In the genomic region with DNA sequence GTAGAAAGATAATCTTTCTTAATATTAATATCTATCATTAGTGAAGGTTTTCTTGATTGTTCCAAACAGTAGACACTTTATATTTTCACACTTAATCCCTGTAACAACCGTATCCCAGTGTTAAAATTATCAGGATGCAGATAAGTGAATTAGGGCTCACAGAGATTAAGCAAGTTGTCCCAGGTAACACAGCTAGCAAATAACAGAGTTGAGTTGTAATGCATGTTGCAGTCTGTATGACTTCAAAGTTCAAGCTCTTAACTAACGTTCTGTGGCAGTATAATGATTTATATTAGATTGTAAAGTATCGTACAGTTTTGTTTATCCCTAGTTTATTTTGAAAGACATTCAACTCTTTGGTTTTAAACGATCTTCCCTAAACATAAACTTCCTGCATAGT, we compare ENCODE assay signal across 31 cellular contexts.
A peak's percentile ranks its signal among the peaks of the same experiment; 100 is the strongest.
DNase-seq lines count a peak whose midpoint lies in the region; ATAC-seq, FAIRE-seq and TF ChIP-seq lines count a peak whose summit lies in the region.
"Had no signal": no experiment of that assay in that cellular context is flagged by ENCODE, and none has a peak within 500 bp of the region (broad histone marks: within the 10 kb centered on the region; RNA-seq: fewer than 3 reads in every experiment).

No MANE protein-coding gene starts in this region.

- no peak overlapping the region for H3K4me2 ChIP-seq in HepG2 (ENCODE audit: low read depth, low read length)
- H3K4me2 ChIP-seq: A549; BLaER1; BLaER1 treated with 17β-estradiol and CSF1 and Interleukin-3, amounts not matched to agents 10 nM and 100 nM had no signal

- intact Hi-C loops in right lobe of liver (cut with DNase I) = no loop called here
- intact Hi-C loops in HepG2 (cut with micrococcal nuclease; ENCODE audit: unreplicated experiment) = no loop called here
- intact Hi-C loops in left ventricle myocardium superior (cut with micrococcal nuclease) = no loop called here

- no peaks in the 10 kb centered on the region for H3K27me3 ChIP-seq in right lobe of liver
- H3K27me3 ChIP-seq in HepG2 (ENCODE audit: control insufficient read depth in 1 of 2, insufficient read depth in 2 of 2, low read length in 2 of 2) = no peaks in the 10 kb centered on the region
- H3K27me3 ChIP-seq: BE2C; BLaER1; BLaER1 treated with 17β-estradiol and CSF1 and Interleukin-3, amounts not matched to agents 10 nM and 100 nM had no signal

- CTCF ChIA-PET in HepG2 (lab: Yijun Ruan, JAX; ENCODE audit: low intra/inter-chr PET ratio, low total read pairs) = no interaction called here

- H3K36me3 ChIP-seq in right lobe of liver (no peaks in the 10 kb centered on the region), HepG2 (replicated peaks in 1 of 2; ENCODE audit: control insufficient read depth in 1 of 2, insufficient read depth in 2 of 2, low read length in 2 of 2) (no peaks in the 10 kb centered on the region)
- H3K36me3 ChIP-seq: BE2C; BLaER1; BLaER1 treated with 17β-estradiol and CSF1 and Interleukin-3, amounts not matched to agents 10 nM and 100 nM had no signal

- 16% methylated on average over 4 of the region's 4 CpGs for WGBS in right lobe of liver (ENCODE audit: insufficient coverage, low coverage, low lambda C conversion rate, missing lambda C conversion rate)
- 2% methylated on average over 4 of the region's 4 CpGs for WGBS in HepG2 (ENCODE audit: low lambda C conversion rate)

- no peaks in the 10 kb centered on the region for H3K79me2 ChIP-seq in HepG2 (ENCODE audit: insufficient read depth, low read length)

- H2AFZ ChIP-seq in HepG2 (ENCODE audit: low read length) = no peak overlapping the region

- no peak overlapping the region for H3K9ac ChIP-seq in HepG2 (ENCODE audit: insufficient read depth, low read depth, low read length)
- H3K9ac ChIP-seq: BLaER1; BLaER1 treated with 17β-estradiol and CSF1 and Interleukin-3, amounts not matched to agents 10 nM and 100 nM had no signal

- no TSS peak for BruUV-seq in HepG2 (replicated peaks; lab: Mats Ljungman, UMichigan)

- no peak for FAIRE-seq in HepG2 (lab: Jason Lieb, UNC)
- FAIRE-seq: A204.1, A549, D721Med had no signal

- no peaks in the 10 kb centered on the region for H4K20me1 ChIP-seq in HepG2 (ENCODE audit: insufficient read depth, low read length)
- H4K20me1 ChIP-seq: BLaER1; BLaER1 treated with 17β-estradiol and CSF1 and Interleukin-3, amounts not matched to agents 10 nM and 100 nM had no signal

- POLR2A ChIA-PET in HepG2 (lab: Yijun Ruan, JAX) = no interaction called here

- no peak overlapping the region for H3K27ac ChIP-seq in right lobe of liver
- H3K27ac ChIP-seq in HepG2 (ENCODE audit: extremely low read length, insufficient read depth, low read length) = no peak overlapping the region
- H3K27ac ChIP-seq: 22Rv1; A549; BLaER1; BLaER1 treated with 17β-estradiol and CSF1 and Interleukin-3, amounts not matched to agents 10 nM and 100 nM; C4-2B had no signal

- TF ChIP-seq RAD21 in HepG2 (CRISPR knock-in tag; IDR thresholded peaks at IDR 0.05) = no peak

- no peak for DNase-seq in right lobe of liver
- no peak for DNase-seq in HepG2 (ENCODE audit: low spot score)
- no peak for DNase-seq in left lobe of liver (ENCODE audit: low spot score)
- no peak for DNase-seq in left ventricle myocardium superior
- DNase-seq: 8988T; ACHN; AML-193; BE2C; C1 segment of cervical spinal cord; Caco-2; Calu3; CD4-positive, alpha-beta memory T cell; CD4-positive, alpha-beta T cell; CD4-positive, CD25-positive, alpha-beta regulatory T cell; CD8-positive, alpha-beta memory T cell; CD8-positive, alpha-beta T cell; COR-L47; DMS 273 treated with DMSO at 0.1 percent for 48 hours; DMS153; DMS53; DMS79; DMS79 treated with DMSO at 0.1 percent for 48 hours; DND-41; EL had no signal

- ATAC-seq in right lobe of liver (peak in 3 of 4 donors; percentile 59 to 68 (median 62)), HepG2 (no peak), left lobe of liver (peak; percentile 66), left ventricle myocardium superior (no peak)
- ATAC-seq: A549; CD8-positive, alpha-beta T cell had no signal

- H3K9me3 ChIP-seq in right lobe of liver = no peaks in the 10 kb centered on the region
- no peaks in the 10 kb centered on the region for H3K9me3 ChIP-seq in HepG2 (ENCODE audit: low read length)
- H3K9me3 ChIP-seq: A549; BE2C; BLaER1; BLaER1 treated with 17β-estradiol and CSF1 and Interleukin-3, amounts not matched to agents 10 nM and 100 nM; Caco-2 had no signal

- H3K4me3 ChIP-seq in right lobe of liver = no peak overlapping the region
- no peak overlapping the region for H3K4me3 ChIP-seq in HepG2 (replicated peaks in 1 of 3; ENCODE audit: insufficient read depth in 1 of 3, low read depth in 2 of 3, low read length in 3 of 3)
- H3K4me3 ChIP-seq: A549; BLaER1; BLaER1 treated with 17β-estradiol and CSF1 and Interleukin-3, amounts not matched to agents 10 nM and 100 nM had no signal

- TF ChIP-seq CTCF in right lobe of liver (IDR thresholded peaks at IDR 0.05) (no peak), HepG2 (CRISPR knock-in tag; IDR thresholded peaks at IDR 0.05) (no peak)

- H3K4me1 ChIP-seq in right lobe of liver (peaks cover 0 to 19% (median 1%) of the 10 kb centered on the region in 4 donors), HepG2 (ENCODE audit: insufficient read depth, low read length) (no peaks in the 10 kb centered on the region)
- H3K4me1 ChIP-seq: A549; BE2C; BLaER1; BLaER1 treated with 17β-estradiol and CSF1 and Interleukin-3, amounts not matched to agents 10 nM and 100 nM; Caco-2 had no signal

- TF ChIP-seq POLR2A in right lobe of liver (IDR thresholded peaks at IDR 0.05) (no peak), HepG2 (IDR thresholded peaks at IDR 0.05; ENCODE audit: insufficient read depth in 1 of 2, low read depth in 2 of 2, low read length in 2 of 2) (no peak)

- TF ChIP-seq EP300 in HepG2 (IDR thresholded peaks at IDR 0.05; ENCODE audit: low read depth in 2 of 2, low read length in 2 of 2) (no peak), HepG2 (CRISPR knock-in tag; IDR thresholded peaks at IDR 0.05; ENCODE audit: borderline replicate concordance) (no peak)

- in situ Hi-C loops in HepG2 (cut with HindIII; ENCODE audit: extremely low pct_ligation_motif_present, low pct_unique_long_range_greater_than_20kb) = no loop called here

TF ChIP-seq in HepG2, 621 proteins besides CTCF, POLR2A, EP300 and RAD21:
- no peak for TF ChIP-seq IRX3 (CRISPR knock-in tag; IDR thresholded peaks at IDR 0.05; ENCODE audit: borderline replicate concordance, low read depth)
- TF ChIP-seq SOX13 (IDR thresholded peaks at IDR 0.05) = no peak
- no peak for TF ChIP-seq SOX13 (CRISPR knock-in tag; conservative IDR thresholded peaks at IDR 0.05 in 1 of 2, IDR thresholded peaks at IDR 0.05 in 1 of 2)
- TF ChIP-seq, protein P1, sequence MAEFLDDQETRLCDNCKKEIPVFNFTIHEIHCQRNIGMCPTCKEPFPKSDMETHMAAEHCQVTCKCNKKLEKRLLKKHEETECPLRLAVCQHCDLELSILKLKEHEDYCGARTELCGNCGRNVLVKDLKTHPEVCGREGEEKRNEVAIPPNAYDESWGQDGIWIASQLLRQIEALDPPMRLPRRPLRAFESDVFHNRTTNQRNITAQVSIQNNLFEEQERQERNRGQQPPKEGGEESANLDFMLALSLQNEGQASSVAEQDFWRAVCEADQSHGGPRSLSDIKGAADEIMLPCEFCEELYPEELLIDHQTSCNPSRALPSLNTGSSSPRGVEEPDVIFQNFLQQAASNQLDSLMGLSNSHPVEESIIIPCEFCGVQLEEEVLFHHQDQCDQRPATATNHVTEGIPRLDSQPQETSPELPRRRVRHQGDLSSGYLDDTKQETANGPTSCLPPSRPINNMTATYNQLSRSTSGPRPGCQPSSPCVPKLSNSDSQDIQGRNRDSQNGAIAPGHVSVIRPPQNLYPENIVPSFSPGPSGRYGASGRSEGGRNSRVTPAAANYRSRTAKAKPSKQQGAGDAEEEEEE (CRISPR knock-in tag; IDR thresholded peaks at IDR 0.05; ENCODE audit: borderline replicate concordance) = no peak
- no peak for TF ChIP-seq ZNF317 (CRISPR knock-in tag; IDR thresholded peaks at IDR 0.05)

Comparison
In these comparisons a context has a peak if more than half of its experiments do, and no peak if none do; other contexts are left out.
1. ATAC-seq: peak in right lobe of liver (3 of 4) and left lobe of liver (single experiment); none in HepG2 (single experiment) and left ventricle myocardium superior (single experiment).